ENCODE assay signal across 8 cellular contexts in the genomic region with DNA sequence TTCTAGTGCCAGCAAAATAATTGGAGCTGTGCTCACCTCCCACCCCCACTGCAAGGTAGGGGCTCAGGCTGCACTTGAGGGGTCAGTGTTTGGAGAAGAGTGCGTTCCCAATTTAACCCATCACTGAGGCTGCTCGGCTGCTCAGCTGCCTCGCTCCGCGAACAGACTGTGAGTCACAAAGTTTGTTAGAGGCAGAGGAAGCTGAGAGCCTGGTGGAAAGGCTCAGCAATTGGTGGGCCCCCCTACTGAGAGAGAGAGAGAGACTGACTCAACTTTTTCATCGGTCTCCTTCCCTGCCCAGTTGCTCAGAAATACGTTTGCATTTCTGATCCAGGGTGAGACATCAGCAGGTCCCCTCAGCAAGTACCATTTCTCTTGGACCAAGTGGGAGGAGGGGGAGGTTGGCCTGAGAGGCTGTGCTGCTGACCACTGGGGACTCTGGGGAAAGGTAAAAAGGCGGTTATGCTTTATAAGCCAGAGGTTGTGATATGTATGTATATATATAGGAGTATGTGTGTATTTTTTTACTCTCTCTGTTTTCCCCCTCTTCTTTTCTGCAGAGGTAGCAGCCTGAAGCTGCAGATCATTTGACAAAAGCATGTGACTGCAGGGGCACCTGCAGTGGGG. TPM values are rescaled to one million over a fixed set of nuclear protein-coding genes. Genes with fewer than 3 reads are reported as not detected.
DNase-seq lines count a peak whose midpoint lies in the region; ATAC-seq lines count a peak whose summit lies in the region.

No MANE protein-coding gene starts in this region.

- peaks cover 40% of the 10 kb centered on the region for H3K27me3 Mint-ChIP-seq in activated CD4-positive, alpha-beta T cell treated with anti-CD3 and anti-CD28 coated beads for 36 hours

- H3K36me3 Mint-ChIP-seq in activated CD4-positive, alpha-beta T cell treated with anti-CD3 and anti-CD28 coated beads for 36 hours (ENCODE audit: low read depth) = no peaks in the 10 kb centered on the region

- no peak overlapping the region for H3K27ac ChIP-seq in effector memory CD4-positive, alpha-beta T cell (ENCODE audit: insufficient read depth, low read length, poor library complexity, severe bottlenecking)

- peak; percentile 81 for ATAC-seq in activated CD4-positive, alpha-beta T cell treated with anti-CD3 and anti-CD28 coated beads for 36 hours
- ATAC-seq in HG02588 (IDR thresholded peaks at IDR 0.05; ENCODE audit: unreplicated experiment) = no peak
- no peak for ATAC-seq in GM18861 (IDR thresholded peaks at IDR 0.05; ENCODE audit: unreplicated experiment)
- ATAC-seq in GM21390 (IDR thresholded peaks at IDR 0.05; ENCODE audit: unreplicated experiment) = no peak

- DNase-seq in AG08395 (ENCODE audit: low spot score) (peak; percentile 76), HK-2 (ENCODE audit: unreplicated experiment) (peak; percentile 66), occipital lobe (lab: John Stamatoyannopoulos, UW) (peak; percentile 50)
- DNase-seq in activated CD4-positive, alpha-beta T cell treated with anti-CD3 and anti-CD28 coated beads for 36 hours = peak; percentile 81
- DNase-seq in effector memory CD4-positive, alpha-beta T cell = peak in 1 of 3 donors; percentile 12

- H3K27ac Mint-ChIP-seq in activated CD4-positive, alpha-beta T cell treated with anti-CD3 and anti-CD28 coated beads for 36 hours = no peak overlapping the region

- H3K9me3 ChIP-seq in effector memory CD4-positive, alpha-beta T cell (ENCODE audit: control insufficient read depth, low read length) = no peaks in the 10 kb centered on the region

- H3K36me3 ChIP-seq in effector memory CD4-positive, alpha-beta T cell (ENCODE audit: control insufficient read depth, insufficient read depth, low read length) = no peaks in the 10 kb centered on the region

- no peaks in the 10 kb centered on the region for H3K9me3 Mint-ChIP-seq in activated CD4-positive, alpha-beta T cell treated with anti-CD3 and anti-CD28 coated beads for 36 hours (ENCODE audit: low read depth)

- intact Hi-C loops in activated CD4-positive, alpha-beta T cell treated with anti-CD3 and anti-CD28 coated beads for 36 hours (cut with DNase I, micrococcal nuclease) = loop anchor here (1.0 to 10.0 kb wide), 8 partner anchors 61 to 1119 kb away; partner anchors contain the start of genes ADCY3 (in 1 of the 2), ATAD2B (in 1 of the 2), CENPO (in 1 of the 2) and DTNB (in 1 of the 2)

- peaks cover 34% of the 10 kb centered on the region for H3K27me3 ChIP-seq in effector memory CD4-positive, alpha-beta T cell (replicated peaks; ENCODE audit: control insufficient read depth, insufficient read depth, low read length, poor library complexity, severe bottlenecking)

- peak overlapping the region; percentile 71 for H3K4me3 Mint-ChIP-seq in activated CD4-positive, alpha-beta T cell treated with anti-CD3 and anti-CD28 coated beads for 36 hours

- H3K4me1 ChIP-seq in effector memory CD4-positive, alpha-beta T cell (ENCODE audit: control insufficient read depth, insufficient read depth, low read length, poor library complexity, severe bottlenecking) = peaks cover 17% of the 10 kb centered on the region

- peak overlapping the region; percentile 57 for H3K4me3 ChIP-seq in effector memory CD4-positive, alpha-beta T cell (ENCODE audit: insufficient read depth, low read depth, low read length, poor library complexity, severe bottlenecking)

- CTCF ChIA-PET in activated CD4-positive, alpha-beta T cell treated with anti-CD3 and anti-CD28 coated beads for 36 hours (lab: Charles Lee) = interaction anchor here (0.5 to 2.6 kb wide), 3 partner anchors 68 to 190 kb away, joined by 3 to 10 read pairs (median 3); no protein-coding TSS in a partner anchor

- POLR2A ChIA-PET in activated CD4-positive, alpha-beta T cell treated with anti-CD3 and anti-CD28 coated beads for 36 hours (lab: Charles Lee) = interaction anchor here (0.7 to 1.0 kb wide), 2 partner anchors 73 to 565 kb away, joined by 3 to 4 read pairs; no protein-coding TSS in a partner anchor

- H3K4me1 Mint-ChIP-seq in activated CD4-positive, alpha-beta T cell treated with anti-CD3 and anti-CD28 coated beads for 36 hours = peaks cover 32% of the 10 kb centered on the region

RNA-seq across cellular contexts. Expression of gene EFR3B, which starts 1.5 kb away (rescaled TPM):
- 1 to 10 TPM; 1.0 to 1.1 TPM for total RNA-seq in activated CD4-positive, alpha-beta T cell treated with anti-CD3 and anti-CD28 coated beads for 36 hours
- 47.1 TPM for total RNA-seq in occipital lobe

Comparison
In these comparisons a context has a peak if more than half of its experiments do, and no peak if none do; other contexts are left out.
1. RNA of gene EFR3B, which starts 1.5 kb away (total RNA-seq): 47.1 TPM in occipital lobe (single experiment); 1.0 to 1.1 TPM in activated CD4-positive, alpha-beta T cell treated with anti-CD3 and anti-CD28 coated beads for 36 hours; every median in the first group is over 10 times any median in the second.